In genomic region chr19:44993526-44993925, GRCh38 we compare ENCODE assay signal across 33 cellular contexts. TPM values are rescaled to one million over a fixed set of nuclear protein-coding genes. Genes with fewer than 3 reads are reported as not detected.
"Had no signal": no experiment of that assay in that cellular context is flagged by ENCODE, and none has a peak within 500 bp of the region (broad histone marks: within the 10 kb centered on the region; RNA-seq: fewer than 3 reads in every experiment).

No MANE protein-coding gene starts in this region.

- H3K9me3 Mint-ChIP-seq: activated CD4-positive, alpha-beta T cell treated with anti-CD3 and anti-CD28 coated beads, Interleukin-2, amount 10 ng/mL, durations not matched to agents 7 days and 5 days; activated naive CD4-positive, alpha-beta T cell treated with anti-CD3 and anti-CD28 coated beads for 36 hours; effector memory CD8-positive, alpha-beta T cell; nephron progenitor cell; stimulated activated memory B cell treated with anti-CD40 and anti-IgM and Interleukin-4, amounts not matched to agents 10 μg/mL and 1 μg/mL and 100 μg/mL, for 72 hours had no signal

- H3K36me3 ChIP-seq: ovary had no signal

- H3K27me3 ChIP-seq: gastrocnemius medialis, hepatocyte, neutrophil, ovary, stomach, thyroid gland, upper lobe of right lung had no signal

- H3K27ac Mint-ChIP-seq: activated CD4-positive, alpha-beta T cell treated with anti-CD3 and anti-CD28 coated beads, Interleukin-2, amount 10 ng/mL, durations not matched to agents 7 days and 5 days; activated CD8-positive, alpha-beta memory T cell treated with anti-CD3 and anti-CD28 coated beads, Interleukin-2, amount 10 ng/mL, durations not matched to agents 7 days and 5 days; activated CD8-positive, alpha-beta T cell treated with anti-CD3 and anti-CD28 coated beads, Interleukin-2, amount 10 ng/mL, durations not matched to agents 7 days and 5 days; activated naive CD4-positive, alpha-beta T cell treated with anti-CD3 and anti-CD28 coated beads for 36 hours; nephron progenitor cell; stimulated activated memory B cell treated with anti-CD40 and anti-IgM and Interleukin-4, amounts not matched to agents 10 μg/mL and 1 μg/mL and 100 μg/mL, for 72 hours had no signal

- H3K79me2 ChIP-seq: hepatocyte had no signal

- H3K4me2 ChIP-seq: hepatocyte, smooth muscle cell had no signal

- H3K27ac ChIP-seq: gastrocnemius medialis, hepatocyte, left ventricle myocardium inferior, neutrophil, ovary, psoas muscle, stomach, thyroid gland, upper lobe of right lung had no signal

- H2AFZ ChIP-seq: hepatocyte had no signal

- H3K4me3 ChIP-seq: gastrocnemius medialis, hepatocyte, left ventricle myocardium inferior, lung, ovary, psoas muscle, smooth muscle cell, stomach, thyroid gland, upper lobe of right lung had no signal

- H3K9me3 ChIP-seq: gastrocnemius medialis, left ventricle myocardium inferior, neutrophil, ovary, psoas muscle, stomach, thyroid gland, upper lobe of right lung had no signal

- H3K36me3 Mint-ChIP-seq: activated CD8-positive, alpha-beta memory T cell treated with anti-CD3 and anti-CD28 coated beads, Interleukin-2, amount 10 ng/mL, durations not matched to agents 7 days and 5 days had no signal

- DNase-seq: activated CD4-positive, alpha-beta T cell treated with anti-CD3 and anti-CD28 coated beads, Interleukin-2, amount 10 ng/mL, durations not matched to agents 7 days and 5 days; activated CD4-positive, CD25-positive, alpha-beta regulatory T cell treated with anti-CD3 and anti-CD28 coated beads, Interleukin-2, amount 50 U/mL, for 72 hours; activated CD8-positive, alpha-beta memory T cell treated with anti-CD3 and anti-CD28 coated beads, Interleukin-2, amount 10 ng/mL, durations not matched to agents 7 days and 5 days; activated CD8-positive, alpha-beta T cell treated with anti-CD3 and anti-CD28 coated beads, Interleukin-2, amount 10 ng/mL, durations not matched to agents 7 days and 5 days; activated effector memory CD4-positive, alpha-beta T cell treated with Interleukin-2 at 50 U/mL for 16 hours; activated naive CD4-positive, alpha-beta T cell treated with anti-CD3 and anti-CD28 coated beads for 36 hours; amygdala; caudate nucleus; cortex of kidney; effector memory CD8-positive, alpha-beta T cell; erythroblast; glutamatergic neuron; left ventricle myocardium inferior; mesendoderm; nephron progenitor cell; ovary; psoas muscle; stimulated activated CD4-positive, alpha-beta T cell treated with anti-CD3 and anti-CD28 coated beads, Interleukin-1b, Interleukin-23, amount 100 ng/mL, for 48 hours; stimulated activated CD4-positive, alpha-beta T cell treated with anti-CD3 and anti-CD28 coated beads, Interleukin-4, amount 100 ng/mL, for 4 hours; stimulated activated CD8-positive, alpha-beta memory T cell treated with anti-CD3 and anti-CD28 coated beads, Interleukin-4, amount 100 ng/mL, for 48 hours; stomach; T-helper 2 cell; thyroid gland; upper lobe of right lung had no signal

- H3K4me3 Mint-ChIP-seq: activated CD4-positive, alpha-beta T cell treated with anti-CD3 and anti-CD28 coated beads, Interleukin-2, amount 10 ng/mL, durations not matched to agents 7 days and 5 days; activated CD8-positive, alpha-beta memory T cell treated with anti-CD3 and anti-CD28 coated beads, Interleukin-2, amount 10 ng/mL, durations not matched to agents 7 days and 5 days; activated CD8-positive, alpha-beta T cell treated with anti-CD3 and anti-CD28 coated beads, Interleukin-2, amount 10 ng/mL, durations not matched to agents 7 days and 5 days; activated naive CD4-positive, alpha-beta T cell treated with anti-CD3 and anti-CD28 coated beads for 36 hours; effector memory CD8-positive, alpha-beta T cell; nephron progenitor cell; stimulated activated memory B cell treated with anti-CD40 and anti-IgM and Interleukin-4, amounts not matched to agents 10 μg/mL and 1 μg/mL and 100 μg/mL, for 72 hours had no signal

- H3K27me3 Mint-ChIP-seq: activated CD4-positive, alpha-beta T cell treated with anti-CD3 and anti-CD28 coated beads, Interleukin-2, amount 10 ng/mL, durations not matched to agents 7 days and 5 days; activated CD8-positive, alpha-beta memory T cell treated with anti-CD3 and anti-CD28 coated beads, Interleukin-2, amount 10 ng/mL, durations not matched to agents 7 days and 5 days; effector memory CD8-positive, alpha-beta T cell; stimulated activated memory B cell treated with anti-CD40 and anti-IgM and Interleukin-4, amounts not matched to agents 10 μg/mL and 1 μg/mL and 100 μg/mL, for 72 hours had no signal

- H3K4me1 Mint-ChIP-seq: activated CD4-positive, alpha-beta T cell treated with anti-CD3 and anti-CD28 coated beads, Interleukin-2, amount 10 ng/mL, durations not matched to agents 7 days and 5 days; activated CD8-positive, alpha-beta memory T cell treated with anti-CD3 and anti-CD28 coated beads, Interleukin-2, amount 10 ng/mL, durations not matched to agents 7 days and 5 days; nephron progenitor cell had no signal

- H3K4me1 ChIP-seq: gastrocnemius medialis, left ventricle myocardium inferior, psoas muscle, stomach, thyroid gland, upper lobe of right lung had no signal

- ATAC-seq: activated CD8-positive, alpha-beta memory T cell treated with anti-CD3 and anti-CD28 coated beads, Interleukin-2, amount 10 ng/mL, durations not matched to agents 7 days and 5 days; activated CD8-positive, alpha-beta T cell treated with anti-CD3 and anti-CD28 coated beads, Interleukin-2, amount 10 ng/mL, durations not matched to agents 7 days and 5 days; effector memory CD8-positive, alpha-beta T cell; upper lobe of right lung had no signal

RNA-seq across cellular contexts. Expression of gene APOC2, which starts 47.7 kb away (rescaled TPM):
- total RNA-seq: activated CD4-positive, alpha-beta T cell treated with anti-CD3 and anti-CD28 coated beads, Interleukin-2, amount 10 ng/mL, durations not matched to agents 7 days and 5 days; activated CD8-positive, alpha-beta memory T cell treated with anti-CD3 and anti-CD28 coated beads, Interleukin-2, amount 10 ng/mL, durations not matched to agents 7 days and 5 days; activated CD8-positive, alpha-beta T cell treated with anti-CD3 and anti-CD28 coated beads, Interleukin-2, amount 10 ng/mL, durations not matched to agents 7 days and 5 days; activated naive CD4-positive, alpha-beta T cell treated with anti-CD3 and anti-CD28 coated beads for 36 hours; chondrocyte; left ventricle myocardium inferior; mononuclear cell had no signal
- polyA plus RNA-seq: psoas muscle had no signal

RNA-seq across cellular contexts. Expression of gene APOC4, which starts 51.5 kb away (rescaled TPM):
- total RNA-seq: activated CD4-positive, alpha-beta T cell treated with anti-CD3 and anti-CD28 coated beads, Interleukin-2, amount 10 ng/mL, durations not matched to agents 7 days and 5 days; activated CD8-positive, alpha-beta memory T cell treated with anti-CD3 and anti-CD28 coated beads, Interleukin-2, amount 10 ng/mL, durations not matched to agents 7 days and 5 days; activated CD8-positive, alpha-beta T cell treated with anti-CD3 and anti-CD28 coated beads, Interleukin-2, amount 10 ng/mL, durations not matched to agents 7 days and 5 days; activated naive CD4-positive, alpha-beta T cell treated with anti-CD3 and anti-CD28 coated beads for 36 hours; chondrocyte; gastrocnemius medialis; hepatocyte; left ventricle myocardium inferior; lung; mononuclear cell; myocyte; psoas muscle; smooth muscle cell; stomach; thyroid gland; upper lobe of right lung had no signal
- polyA plus RNA-seq: hepatocyte, ovary, psoas muscle, smooth muscle cell had no signal
